In the genomic region with DNA sequence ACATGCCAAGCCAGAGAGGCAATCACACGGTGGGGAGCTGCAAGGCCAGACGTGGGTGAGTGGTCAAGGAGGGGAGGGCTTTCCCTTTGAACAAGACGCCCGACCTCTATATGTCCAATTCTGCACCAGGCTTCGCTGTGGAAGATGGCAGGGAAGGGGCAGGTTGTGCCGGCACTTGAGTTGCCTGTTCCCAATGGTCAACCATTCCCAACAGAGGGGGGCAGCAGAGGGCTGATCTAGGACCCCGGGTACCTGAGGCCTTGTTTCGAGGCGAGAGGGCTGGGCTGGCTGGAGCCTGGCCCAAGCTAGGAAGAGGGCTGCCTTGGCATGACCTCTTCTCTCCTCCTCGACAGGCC, we compare ENCODE assay signal across 9 cellular contexts.
DNase-seq lines count a peak whose midpoint lies in the region; ATAC-seq and TF ChIP-seq lines count a peak whose summit lies in the region.
"Had no signal": no experiment of that assay in that cellular context is flagged by ENCODE, and none has a peak within 500 bp of the region (broad histone marks: within the 10 kb centered on the region; RNA-seq: fewer than 3 reads in every experiment).

No MANE protein-coding gene starts in this region.

- TF ChIP-seq POLR2A in gastroesophageal sphincter (IDR thresholded peaks at IDR 0.05) = no peak
- TF ChIP-seq POLR2A in sigmoid colon (IDR thresholded peaks at IDR 0.05) = no peak
- no peak for TF ChIP-seq POLR2A in GM18505 (IDR thresholded peaks at IDR 0.05; ENCODE audit: borderline replicate concordance, extremely low read depth, insufficient read depth, insufficient read length)

- WGBS in gastroesophageal sphincter (ENCODE audit: low coverage in 1 of 2), 2 donors = 0 to 49% methylated on average over 2 to 4 of the region's 10 CpGs
- 71 to 77% methylated on average over 10 of the region's 10 CpGs for WGBS in sigmoid colon, 2 donors

- H2AFZ ChIP-seq in KMS-11 (ENCODE audit: low read depth) = no peak overlapping the region

- H3K9ac ChIP-seq in KMS-11 = no peak overlapping the region

- TF ChIP-seq CTCF in KMS-11 (conservative IDR thresholded peaks at IDR 0.05; ENCODE audit: low read depth, low read length) = 0 out of 2 replicates have a peak, but pooled peaks have one; percentile 25
- peak in 3 of 4 experiments; percentile 71 to 76 (median 75) for TF ChIP-seq CTCF in gastroesophageal sphincter (IDR thresholded peaks at IDR 0.05)
- peak; percentile 36 to 81 (median 66) for TF ChIP-seq CTCF in sigmoid colon (IDR thresholded peaks at IDR 0.05)

- H3K4me3 ChIP-seq in KMS-11 (IDR thresholded peaks at IDR 0.05; ENCODE audit: insufficient read depth, low read depth, low read length) (no peak overlapping the region), gastroesophageal sphincter (no peak overlapping the region), sigmoid colon (no peak overlapping the region), MG63 (no peak overlapping the region)

- no peak for TF ChIP-seq EP300 in gastroesophageal sphincter (IDR thresholded peaks at IDR 0.05)
- TF ChIP-seq EP300 in sigmoid colon (IDR thresholded peaks at IDR 0.05) = no peak

- no peaks in the 10 kb centered on the region for H3K27me3 ChIP-seq in KMS-11 (ENCODE audit: insufficient read depth, low read depth)
- peaks cover 28% of the 10 kb centered on the region for H3K27me3 ChIP-seq in gastroesophageal sphincter
- no peaks in the 10 kb centered on the region for H3K27me3 ChIP-seq in sigmoid colon
- no peaks in the 10 kb centered on the region for H3K27me3 ChIP-seq in MG63

- H3K4me1 ChIP-seq in KMS-11 (ENCODE audit: low read depth, poor library complexity, severe bottlenecking) (no peaks in the 10 kb centered on the region), gastroesophageal sphincter (peaks cover 0 to 4% (median 0%) of the 10 kb centered on the region in 3 donors), sigmoid colon (peaks cover 0 to 5% (median 0%) of the 10 kb centered on the region in 4 donors)

- no peak overlapping the region for H3K4me2 ChIP-seq in KMS-11

- intact Hi-C loops in sigmoid colon (cut with DNase I) = loop anchor here (1.0 kb wide), 1 partner anchor 44 kb away; no protein-coding TSS in a partner anchor

- H4K20me1 ChIP-seq in KMS-11 (ENCODE audit: insufficient read depth) = no peaks in the 10 kb centered on the region

- DNase-seq in COLO668 (lab: John Stamatoyannopoulos, UW; ENCODE audit: unreplicated experiment) (peak; percentile 86), sigmoid colon (peak; percentile 84), MG63 (no peak)
- peak in 2 of 3 experiments; percentile 9 to 12 for DNase-seq in activated CD8-positive, alpha-beta memory T cell treated with anti-CD3 and anti-CD28 coated beads for 48 hours (ENCODE audit: low read depth in 2 of 3, low spot score in 2 of 3)

- no peak overlapping the region for H3K27ac ChIP-seq in KMS-11
- no peak overlapping the region for H3K27ac ChIP-seq in gastroesophageal sphincter
- H3K27ac ChIP-seq in sigmoid colon = no peak overlapping the region

- ATAC-seq in gastroesophageal sphincter (peak; percentile 71), GM18517 (IDR thresholded peaks at IDR 0.05; ENCODE audit: unreplicated experiment) (no peak), GM18505 (IDR thresholded peaks at IDR 0.05; ENCODE audit: unreplicated experiment) (no peak)
- ATAC-seq: stimulated activated effector memory CD8-positive, alpha-beta T cell treated with anti-CD3 and anti-CD28 coated beads, Interleukin-12 subunit alpha, Interleukin-12 subunit beta, amount 100 ng/mL, for 72 hours had no signal

- H3K79me2 ChIP-seq in KMS-11 (ENCODE audit: insufficient read depth, low read depth) = no peaks in the 10 kb centered on the region

- no peaks in the 10 kb centered on the region for H3K36me3 ChIP-seq in KMS-11 (ENCODE audit: insufficient read depth)
- H3K36me3 ChIP-seq in gastroesophageal sphincter = no peaks in the 10 kb centered on the region
- H3K36me3 ChIP-seq in sigmoid colon = no peaks in the 10 kb centered on the region
- no peaks in the 10 kb centered on the region for H3K36me3 ChIP-seq in MG63

- no peaks in the 10 kb centered on the region for H3K9me3 ChIP-seq in gastroesophageal sphincter
- H3K9me3 ChIP-seq in sigmoid colon = no peaks in the 10 kb centered on the region
- H3K9me3 ChIP-seq in MG63 = no peaks in the 10 kb centered on the region

Comparison
In these comparisons a context has a peak if more than half of its experiments do, and no peak if none do; other contexts are left out.
1. CTCF ChIP-seq: peak in every context shown above with its lines; median percentile 75 in gastroesophageal sphincter; 66 in sigmoid colon; 25 in KMS-11.